ENCODE assay signal across 12 cellular contexts in genomic region chr6:151242420-151242841, GRCh38. TPM values are rescaled to one million over a fixed set of nuclear protein-coding genes. Genes with fewer than 3 reads are reported as not detected.
DNase-seq lines count a peak whose midpoint lies in the region; ATAC-seq, FAIRE-seq and TF ChIP-seq lines count a peak whose summit lies in the region.
"Had no signal": no experiment of that assay in that cellular context is flagged by ENCODE, and none has a peak within 500 bp of the region (broad histone marks: within the 10 kb centered on the region; RNA-seq: fewer than 3 reads in every experiment).

No MANE protein-coding gene starts in this region.

- peaks cover 3% of the 10 kb centered on the region in 2 donors for H3K4me1 ChIP-seq in kidney (ENCODE audit: control insufficient read depth in 1 of 2, insufficient read depth in 1 of 2, low read depth in 1 of 2, low read length in 2 of 2)
- peaks cover 25% of the 10 kb centered on the region for H3K4me1 ChIP-seq in stomach smooth muscle (ENCODE audit: control insufficient read depth, insufficient read depth, low read length)

- DNase-seq in T-helper 1 cell (no peak), kidney (no peak), superior temporal gyrus (ENCODE audit: extremely low spot score) (no peak), NCI-H446 treated with DMSO at 0.1 percent for 48 hours (lab: John Stamatoyannopoulos, UW) (no peak), cerebellum (ENCODE audit: low spot score) (no peak)
- no peak for DNase-seq in activated naive CD8-positive, alpha-beta T cell treated with anti-CD3 and anti-CD28 coated beads, Interleukin-2, amount 50 U/mL, for 24 hours
- DNase-seq: activated naive CD8-positive, alpha-beta T cell treated with anti-CD3 and anti-CD28 coated beads, Interleukin-2, amount 10 ng/mL, durations not matched to agents 7 days and 5 days; MV-4-11 had no signal

- intact Hi-C loops in kidney (cut with DNase I): no loop called here

- no peaks in the 10 kb centered on the region for H3K27me3 ChIP-seq in stomach smooth muscle (ENCODE audit: control insufficient read depth in 1 of 2, insufficient read depth in 2 of 2, low read length in 2 of 2)

- H3K27ac ChIP-seq in kidney (ENCODE audit: low read depth in 2 of 2, low read length in 2 of 2) (peak overlapping the region in 1 of 2 donors; percentile 37), stomach smooth muscle (ENCODE audit: low read length) (no peak overlapping the region)

- H3K4me3 ChIP-seq in kidney (ENCODE audit: low read length in 2 of 2) (peak overlapping the region; percentile 64 to 68), stomach smooth muscle (ENCODE audit: low read length in 2 of 2) (peak overlapping the region; percentile 54 to 89)

- no peaks in the 10 kb centered on the region for H3K9me3 Mint-ChIP-seq in T-helper 1 cell treated with Interleukin-12 subunit alpha and Interleukin-12 subunit beta and Interleukin-4 antibody, amounts not matched to agents 30 μg/mL and 1 μg/mL, for 36 hours
- no peaks in the 10 kb centered on the region for H3K9me3 Mint-ChIP-seq in activated naive CD8-positive, alpha-beta T cell treated with anti-CD3 and anti-CD28 coated beads, Interleukin-2, amount 50 U/mL, for 24 hours
- H3K9me3 Mint-ChIP-seq: activated naive CD8-positive, alpha-beta T cell treated with anti-CD3 and anti-CD28 coated beads, Interleukin-2, amount 10 ng/mL, durations not matched to agents 7 days and 5 days had no signal

- H3K4me1 Mint-ChIP-seq in T-helper 1 cell treated with Interleukin-12 subunit alpha and Interleukin-12 subunit beta and Interleukin-4 antibody, amounts not matched to agents 30 μg/mL and 1 μg/mL, for 36 hours (ENCODE audit: low read depth): peaks cover 13% of the 10 kb centered on the region
- peaks cover 14% of the 10 kb centered on the region for H3K4me1 Mint-ChIP-seq in activated naive CD8-positive, alpha-beta T cell treated with anti-CD3 and anti-CD28 coated beads, Interleukin-2, amount 50 U/mL, for 24 hours

- H3K36me3 Mint-ChIP-seq in T-helper 1 cell treated with Interleukin-12 subunit alpha and Interleukin-12 subunit beta and Interleukin-4 antibody, amounts not matched to agents 30 μg/mL and 1 μg/mL, for 36 hours (ENCODE audit: low read depth): no peaks in the 10 kb centered on the region
- no peaks in the 10 kb centered on the region for H3K36me3 Mint-ChIP-seq in activated naive CD8-positive, alpha-beta T cell treated with anti-CD3 and anti-CD28 coated beads, Interleukin-2, amount 50 U/mL, for 24 hours (ENCODE audit: low read depth)
- H3K36me3 Mint-ChIP-seq: activated naive CD8-positive, alpha-beta T cell treated with anti-CD3 and anti-CD28 coated beads, Interleukin-2, amount 10 ng/mL, durations not matched to agents 7 days and 5 days had no signal

- H3K27me3 Mint-ChIP-seq in T-helper 1 cell treated with Interleukin-12 subunit alpha and Interleukin-12 subunit beta and Interleukin-4 antibody, amounts not matched to agents 30 μg/mL and 1 μg/mL, for 36 hours (ENCODE audit: low read depth): peaks cover 67% of the 10 kb centered on the region
- peaks cover 68% of the 10 kb centered on the region for H3K27me3 Mint-ChIP-seq in activated naive CD8-positive, alpha-beta T cell treated with anti-CD3 and anti-CD28 coated beads, Interleukin-2, amount 50 U/mL, for 24 hours

- FAIRE-seq in kidney (lab: Jason Lieb, UNC): no peak
- FAIRE-seq: A204.1 had no signal

- peak overlapping the region; percentile 8 for H3K4me3 Mint-ChIP-seq in T-helper 1 cell treated with Interleukin-12 subunit alpha and Interleukin-12 subunit beta and Interleukin-4 antibody, amounts not matched to agents 30 μg/mL and 1 μg/mL, for 36 hours
- peak overlapping the region; percentile 30 for H3K4me3 Mint-ChIP-seq in activated naive CD8-positive, alpha-beta T cell treated with anti-CD3 and anti-CD28 coated beads, Interleukin-2, amount 50 U/mL, for 24 hours
- H3K4me3 Mint-ChIP-seq: activated naive CD8-positive, alpha-beta T cell treated with anti-CD3 and anti-CD28 coated beads, Interleukin-2, amount 10 ng/mL, durations not matched to agents 7 days and 5 days had no signal

- TF ChIP-seq CTCF in kidney (IDR thresholded peaks at IDR 0.05; ENCODE audit: borderline replicate concordance, extremely low read depth, insufficient read depth): no peak

- no peak overlapping the region for H3K27ac Mint-ChIP-seq in T-helper 1 cell treated with Interleukin-12 subunit alpha and Interleukin-12 subunit beta and Interleukin-4 antibody, amounts not matched to agents 30 μg/mL and 1 μg/mL, for 36 hours
- no peak overlapping the region for H3K27ac Mint-ChIP-seq in activated naive CD8-positive, alpha-beta T cell treated with anti-CD3 and anti-CD28 coated beads, Interleukin-2, amount 50 U/mL, for 24 hours
- H3K27ac Mint-ChIP-seq: activated naive CD8-positive, alpha-beta T cell treated with anti-CD3 and anti-CD28 coated beads, Interleukin-2, amount 10 ng/mL, durations not matched to agents 7 days and 5 days had no signal

- H3K9ac ChIP-seq in kidney (ENCODE audit: low read length in 2 of 2): no peak overlapping the region
- H3K9ac ChIP-seq in stomach smooth muscle (ENCODE audit: low read length in 2 of 2): no peak overlapping the region

- no peaks in the 10 kb centered on the region for H3K36me3 ChIP-seq in kidney (ENCODE audit: control insufficient read depth in 1 of 2, insufficient read depth in 2 of 2, low read length in 2 of 2)
- H3K36me3 ChIP-seq in stomach smooth muscle (ENCODE audit: control insufficient read depth in 2 of 2, insufficient read depth in 2 of 2, low read length in 2 of 2): no peaks in the 10 kb centered on the region

- ATAC-seq in activated naive CD8-positive, alpha-beta T cell treated with anti-CD3 and anti-CD28 coated beads, Interleukin-2, amount 50 U/mL, for 24 hours: no peak
- ATAC-seq: activated CD4-positive, CD25-positive, alpha-beta regulatory T cell treated with anti-CD3 and anti-CD28 coated beads, Interleukin-2, amount 50 U/mL, for 24 hours had no signal

- no peaks in the 10 kb centered on the region for H3K9me3 ChIP-seq in kidney (ENCODE audit: control insufficient read depth in 1 of 2, low read length in 2 of 2)
- no peaks in the 10 kb centered on the region for H3K9me3 ChIP-seq in stomach smooth muscle (ENCODE audit: control insufficient read depth in 2 of 2, low read length in 2 of 2)

RNA-seq across cellular contexts. Expression of gene AKAP12, which starts 2.7 kb away (rescaled TPM):
- total RNA-seq in kidney (84.6 TPM), cerebellum (51.3 TPM)
- polyA plus RNA-seq in kidney (ENCODE audit: insufficient read depth, low read depth, low replicate concordance): 10.2 TPM
